ENCODE assay signal across 3 cellular contexts in the genomic region with DNA sequence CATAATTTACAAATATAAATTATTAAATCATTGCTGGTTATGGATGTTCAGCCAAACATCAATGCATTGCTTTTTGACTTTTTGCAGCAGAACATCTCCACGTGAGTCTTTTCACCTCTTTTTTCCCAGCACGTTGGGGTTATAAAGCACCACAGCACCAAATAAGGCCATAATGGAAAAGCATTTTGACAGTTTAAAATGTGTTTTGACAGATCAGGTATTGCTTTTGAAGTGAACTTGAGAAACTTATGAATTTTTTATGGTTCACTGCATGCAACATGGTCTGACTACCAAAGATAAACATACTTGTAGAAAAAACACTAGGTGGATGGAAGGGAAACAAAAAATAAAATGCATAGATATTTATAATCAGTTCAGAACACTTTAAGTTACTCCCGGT.
"Had no signal": no experiment of that assay in that cellular context is flagged by ENCODE, and none has a peak within 500 bp of the region (broad histone marks: within the 10 kb centered on the region; RNA-seq: fewer than 3 reads in every experiment).

No MANE protein-coding gene starts in this region.

- H3K4me3 ChIP-seq: GM12878 had no signal

- DNase-seq: GDM1, GF-D8 had no signal
